ENCODE assay signal across 11 cellular contexts in genomic region chr9:121692606-121693505, GRCh38. TPM values are rescaled to one million over a fixed set of nuclear protein-coding genes. Genes with fewer than 3 reads are reported as not detected.
DNase-seq lines count a peak whose midpoint lies in the region; ATAC-seq, FAIRE-seq and TF ChIP-seq lines count a peak whose summit lies in the region.
"Had no signal": no experiment of that assay in that cellular context is flagged by ENCODE, and none has a peak within 500 bp of the region (broad histone marks: within the 10 kb centered on the region; RNA-seq: fewer than 3 reads in every experiment).

No MANE protein-coding gene starts in this region.

- 80 to 88% methylated on average over 16 of the region's 16 CpGs for WGBS in pancreas, 2 donors

- no peak overlapping the region for H3K4me3 Mint-ChIP-seq in activated naive CD4-positive, alpha-beta T cell treated with anti-CD3 and anti-CD28 coated beads for 36 hours

- no peak overlapping the region for H3K4me3 ChIP-seq in SJCRH30
- no peak overlapping the region for H3K4me3 ChIP-seq in pancreas
- H3K4me3 ChIP-seq: thyroid gland had no signal

- peaks cover 12% of the 10 kb centered on the region for H3K27me3 Mint-ChIP-seq in activated naive CD4-positive, alpha-beta T cell treated with anti-CD3 and anti-CD28 coated beads for 36 hours (ENCODE audit: low read depth)

- H3K4me1 Mint-ChIP-seq in activated naive CD4-positive, alpha-beta T cell treated with anti-CD3 and anti-CD28 coated beads for 36 hours (ENCODE audit: low read depth), result no peaks in the 10 kb centered on the region

- H3K27me3 ChIP-seq in SJCRH30 (no peaks in the 10 kb centered on the region), pancreas (no peaks in the 10 kb centered on the region)
- H3K27me3 ChIP-seq: thyroid gland had no signal

- H3K36me3 ChIP-seq in SJCRH30, result no peaks in the 10 kb centered on the region
- H3K36me3 ChIP-seq in pancreas, result no peaks in the 10 kb centered on the region
- H3K36me3 ChIP-seq: thyroid gland had no signal

- H3K4me1 ChIP-seq in SJCRH30, result peaks cover 15% of the 10 kb centered on the region
- H3K4me1 ChIP-seq in pancreas, result peaks cover 0 to 4% (median 0%) of the 10 kb centered on the region in 3 donors

- H3K36me3 Mint-ChIP-seq in activated naive CD4-positive, alpha-beta T cell treated with anti-CD3 and anti-CD28 coated beads for 36 hours (ENCODE audit: low read depth), result no peaks in the 10 kb centered on the region

- H3K9me3 ChIP-seq in SJCRH30 (replicated peaks) (no peaks in the 10 kb centered on the region), pancreas (no peaks in the 10 kb centered on the region)
- H3K9me3 ChIP-seq: thyroid gland had no signal

- TF ChIP-seq CTCF in pancreas (IDR thresholded peaks at IDR 0.05), result no peak

- CTCF ChIA-PET in activated naive CD4-positive, alpha-beta T cell treated with anti-CD3 and anti-CD28 coated beads for 36 hours (lab: Charles Lee), result no interaction called here

- DNase-seq in Daoy (ENCODE audit: low read depth) (peak; percentile 80), SJCRH30 (peak; percentile 83), fibroblast of peridontal ligament (ENCODE audit: extremely low read depth) (peak; percentile 8), pancreas (peak in 2 of 6 donors; percentile 28 to 52)
- DNase-seq in activated naive CD4-positive, alpha-beta T cell treated with Interleukin-2 at 50 U/mL for 16 hours, result no peak
- DNase-seq in activated naive CD4-positive, alpha-beta T cell treated with anti-CD3 and anti-CD28 coated beads for 36 hours, result no peak
- DNase-seq in stimulated activated naive CD4-positive, alpha-beta T cell treated with Interleukin-2 at 50 U/mL for 16 hours (lab: John Stamatoyannopoulos, UW), result no peak
- DNase-seq: erythroblast, NCI-H2171 treated with DMSO at 0.1 percent for 48 hours had no signal

- ATAC-seq in pancreas, result peak; percentile 66 to 82 (median 74)
- no peak for ATAC-seq in GM19035 (IDR thresholded peaks at IDR 0.05; ENCODE audit: unreplicated experiment)

- no peak overlapping the region for H3K27ac Mint-ChIP-seq in activated naive CD4-positive, alpha-beta T cell treated with anti-CD3 and anti-CD28 coated beads for 36 hours

- FAIRE-seq in pancreas (lab: Jason Lieb, UNC), result no peak

- H3K27ac ChIP-seq in SJCRH30 (no peak overlapping the region), pancreas (peak overlapping the region in 2 of 4 donors; percentile 44 to 70)
- H3K27ac ChIP-seq: thyroid gland had no signal

- intact Hi-C loops in pancreas (cut with DNase I), result no loop called here
- intact Hi-C loops in activated naive CD4-positive, alpha-beta T cell treated with anti-CD3 and anti-CD28 coated beads for 36 hours (cut with micrococcal nuclease), result no loop called here

- H3K9me3 Mint-ChIP-seq in activated naive CD4-positive, alpha-beta T cell treated with anti-CD3 and anti-CD28 coated beads for 36 hours, result no peaks in the 10 kb centered on the region

RNA-seq across cellular contexts. Expression of gene DAB2IP, which starts 41.4 kb away (rescaled TPM):
- total RNA-seq in Daoy (2014; rRNA removed; shearing (Covaris generic)), result 14.3 and 15.9 TPM in 2 replicates
- total RNA-seq in SJCRH30 (2014; rRNA removed; shearing (Covaris generic)), result 18.2 and 18.7 TPM in 2 replicates
- total RNA-seq in pancreas, result 10 to 100 TPM; 19.8 to 52.1 (median 25.3) TPM
- 10 to 100 TPM; 14.7 to 27.9 TPM for polyA plus RNA-seq in pancreas
- under 1 TPM in 1 of 2 experiments, not detected in 1; 0.35 TPM for total RNA-seq in activated naive CD4-positive, alpha-beta T cell treated with anti-CD3 and anti-CD28 coated beads for 36 hours

Comparison
In these comparisons a context has a peak if more than half of its experiments do, and no peak if none do; other contexts are left out.
1. DNase-seq: peak in Daoy (single experiment), SJCRH30 (2 of 2) and fibroblast of peridontal ligament (single experiment); none in activated naive CD4-positive, alpha-beta T cell treated with Interleukin-2 at 50 U/mL for 16 hours (single experiment), activated naive CD4-positive, alpha-beta T cell treated with anti-CD3 and anti-CD28 coated beads for 36 hours (single experiment) and stimulated activated naive CD4-positive, alpha-beta T cell treated with Interleukin-2 at 50 U/mL for 16 hours (single experiment).
2. RNA of gene DAB2IP, which starts 41.4 kb away (total RNA-seq): 19.8 to 52.1 TPM in pancreas, 18.2 to 18.7 TPM in SJCRH30 and 14.3 to 15.9 TPM in Daoy; 0.35 TPM in activated naive CD4-positive, alpha-beta T cell treated with anti-CD3 and anti-CD28 coated beads for 36 hours; every median in the first group is over 10 times any median in the second.